1 cellular context compared by ENCODE assay signal in genomic region chr1:10519016-10519417, GRCh38.
TF ChIP-seq lines count a peak whose summit lies in the region.

No MANE protein-coding gene starts in this region.

TF ChIP-seq in K562, 482 proteins besides CTCF, POLR2A, EP300 and RAD21 (continued from another document):
- TF ChIP-seq ZNF609 (CRISPR knock-in tag; IDR thresholded peaks at IDR 0.05; ENCODE audit: borderline replicate concordance) (no peak), YY1 (IDR thresholded peaks at IDR 0.05; ENCODE audit: borderline replicate concordance in 1 of 3, control insufficient read depth in 1 of 3, extremely low read depth in 1 of 3, insufficient read depth in 3 of 3, insufficient read length in 1 of 3, insufficient replicate concordance in 2 of 3, low read depth in 1 of 3, low read length in 2 of 3) (no peak), BHLHE40 (IDR thresholded peaks at IDR 0.05; ENCODE audit: low read length) (no peak), ZNF764 (CRISPR knock-in tag; IDR thresholded peaks at IDR 0.05; ENCODE audit: low read depth) (no peak)
